ENCODE assay signal across 1 cellular context in genomic region chr17:21001813-21002221, GRCh38.
TF ChIP-seq lines count a peak whose summit lies in the region.

No MANE protein-coding gene starts in this region.

TF ChIP-seq in SK-N-SH treated with all-trans-retinoic acid at 6 μM for 48 hours, 23 proteins besides CTCF, POLR2A, EP300 and RAD21 (continued from another document):
- no peak for TF ChIP-seq POU6F1 (CRISPR knock-in tag; IDR thresholded peaks at IDR 0.05; ENCODE audit: borderline replicate concordance, low read depth)
- TF ChIP-seq ISL1 (CRISPR knock-in tag; IDR thresholded peaks at IDR 0.05), result no peak
- no peak for TF ChIP-seq ZNF8 (CRISPR knock-in tag; IDR thresholded peaks at IDR 0.05)
